Comparison of ENCODE assay signal across 8 cellular contexts in the genomic region with DNA sequence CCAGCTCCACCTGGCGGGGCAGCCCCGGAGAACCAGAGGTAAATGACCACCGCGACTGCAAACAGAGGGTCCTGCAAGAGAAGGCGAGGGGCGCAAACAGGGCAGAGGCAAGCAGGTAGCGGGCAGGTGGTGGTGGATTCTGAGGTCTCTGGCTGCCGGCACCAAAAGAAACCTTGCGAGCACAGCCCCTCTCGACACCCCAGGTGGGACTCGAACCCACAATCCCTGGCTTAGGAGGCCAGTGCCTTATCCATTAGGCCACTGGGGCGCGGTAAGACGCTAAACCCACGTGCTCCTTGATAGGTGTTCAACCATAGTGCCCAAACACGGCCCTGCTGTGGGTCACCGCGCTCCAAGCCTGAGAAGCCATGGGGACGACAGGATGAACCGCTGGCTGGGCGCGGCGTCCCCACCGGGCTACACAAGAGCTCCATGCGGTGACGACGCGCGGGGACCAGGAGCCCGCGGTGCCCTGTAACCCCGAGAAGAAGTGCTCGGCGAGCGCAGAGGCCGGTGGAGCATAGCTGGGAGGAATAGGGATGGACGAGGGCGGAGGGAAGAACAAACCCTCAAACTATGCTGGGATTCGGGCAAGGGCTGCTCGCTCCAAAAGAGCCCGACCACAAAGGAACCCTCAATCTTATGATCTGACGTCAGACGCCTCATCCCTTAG. TPM values are rescaled to one million over a fixed set of nuclear protein-coding genes. Genes with fewer than 3 reads are reported as not detected.
DNase-seq lines count a peak whose midpoint lies in the region; ATAC-seq and TF ChIP-seq lines count a peak whose summit lies in the region.

No MANE protein-coding gene starts in this region.

- H3K27me3 ChIP-seq in vagina = no peaks in the 10 kb centered on the region

- CTCF ChIA-PET in GM10248 (lab: Yijun Ruan, JAX) = interaction anchor here (0.9 to 2.3 kb wide), 8 partner anchors 9 to 167 kb away, joined by 3 to 8 read pairs (median 6); a partner anchor contains a TSS

- H3K27ac ChIP-seq in vagina = peak overlapping the region; percentile 98

- H3K4me1 ChIP-seq in vagina = peaks cover 37% of the 10 kb centered on the region

- POLR2A ChIA-PET in GM10248 (lab: Yijun Ruan, JAX) = interaction anchor here (1.0 kb wide), 1 partner anchor 23 kb away, joined by 3 read pairs; no protein-coding TSS in a partner anchor

- H3K4me3 ChIP-seq in astrocyte of the cerebellum (ENCODE audit: low read depth, low read length) (peak overlapping the region; percentile 56), vagina (peak overlapping the region; percentile 66 to 81)

- DNase-seq in GM10248 (ENCODE audit: extremely low spot score) (peak; percentile 85), NCI-H2029 (lab: John Stamatoyannopoulos, UW) (peak; percentile 76), T1000 (lab: John Stamatoyannopoulos, UW) (peak; percentile 85), astrocyte of the cerebellum (ENCODE audit: low read depth) (no peak), hippocampal formation (lab: John Stamatoyannopoulos, UW) (peak; percentile 68 to 69), renal cortical epithelial cell (ENCODE audit: low read depth) (peak; percentile 74), vagina (ENCODE audit: extremely low spot score in 2 of 2) (peak in 1 of 2 donors; percentile 96)

- no peak for TF ChIP-seq POLR2A in vagina (IDR thresholded peaks at IDR 0.05)

- ATAC-seq in HG02852 (IDR thresholded peaks at IDR 0.05; ENCODE audit: unreplicated experiment) = peak; percentile 53

- TF ChIP-seq CTCF in GM10248 (IDR thresholded peaks at IDR 0.05; ENCODE audit: control extremely low read depth, extremely low read depth, low read depth, missing control alignments) (peak; percentile 4), astrocyte of the cerebellum (IDR thresholded peaks at IDR 0.05; ENCODE audit: low read depth, low read length, missing control alignments) (peak; percentile 27), vagina (IDR thresholded peaks at IDR 0.05) (peak in 1 of 3 experiments; percentile 14)

- peaks cover 0 to 13% of the 10 kb centered on the region in 2 donors for H3K36me3 ChIP-seq in vagina

- intact Hi-C loops in vagina (cut with DNase I) = loop anchor here (10.0 kb wide), 1 partner anchor 70 kb away; no protein-coding TSS in a partner anchor

- no peaks in the 10 kb centered on the region for H3K9me3 ChIP-seq in vagina

- in situ Hi-C loops in astrocyte of the cerebellum (cut with HindIII; ENCODE audit: low sequenced_read_pairs) = no loop called here

RNA-seq across cellular contexts. Expression of a gene that starts 12.4 kb away (rescaled TPM):
- total RNA-seq in renal cortical epithelial cell (266 and 415 TPM in 2 replicates), vagina (149 TPM)

RNA-seq across cellular contexts. Expression of a gene that starts 12.7 kb away (rescaled TPM):
- 13.4 and 29.6 TPM in 2 replicates for total RNA-seq in renal cortical epithelial cell
- total RNA-seq in vagina = 17.2 TPM

RNA-seq across cellular contexts. Expression of a gene that starts 21.9 kb away (rescaled TPM):
- total RNA-seq in renal cortical epithelial cell (19.9 and 40.8 TPM in 2 replicates), vagina (33.6 TPM)

RNA-seq across cellular contexts. Expression of a gene that starts 46.9 kb away (rescaled TPM):
- 36.8 and 69.2 TPM in 2 replicates for total RNA-seq in renal cortical epithelial cell
- total RNA-seq in vagina = 13.5 TPM

RNA-seq across cellular contexts. Expression of a gene that starts 53.4 kb away (rescaled TPM):
- total RNA-seq in renal cortical epithelial cell (35.6 and 165 TPM in 2 replicates), vagina (26.8 TPM)
